Comparison of ENCODE assay signal across 18 cellular contexts in genomic region chr6:7264686-7265384, GRCh38.
"Had no signal": no experiment of that assay in that cellular context is flagged by ENCODE, and none has a peak within 500 bp of the region (broad histone marks: within the 10 kb centered on the region; RNA-seq: fewer than 3 reads in every experiment).

No MANE protein-coding gene starts in this region.

- H3K27me3 ChIP-seq: brain microvascular endothelial cell, esophagus squamous epithelium, suprapubic skin had no signal

- H3K27me3 Mint-ChIP-seq: type B pancreatic cell had no signal

- H3K36me3 ChIP-seq: brain microvascular endothelial cell, esophagus squamous epithelium, lower lobe of right lung, suprapubic skin had no signal

- H3K36me3 Mint-ChIP-seq: mesothelial cell of epicardium, type B pancreatic cell had no signal

- H3K4me3 ChIP-seq: esophagus squamous epithelium, lower lobe of right lung, SK-N-MC, suprapubic skin had no signal

- H3K27ac ChIP-seq: brain microvascular endothelial cell, esophagus squamous epithelium, lower lobe of right lung, SK-N-MC, suprapubic skin had no signal

- H3K27ac Mint-ChIP-seq: activated CD4-positive, alpha-beta T cell treated with anti-CD3 and anti-CD28 coated beads, Interleukin-2, amount 10 ng/mL, durations not matched to agents 7 days and 5 days; activated naive CD8-positive, alpha-beta T cell; mesothelial cell of epicardium; type B pancreatic cell had no signal

- H3K9me3 Mint-ChIP-seq: activated CD4-positive, alpha-beta T cell treated with anti-CD3 and anti-CD28 coated beads, Interleukin-2, amount 10 ng/mL, durations not matched to agents 7 days and 5 days; mesothelial cell of epicardium; type B pancreatic cell had no signal

- FAIRE-seq: endothelial cell of umbilical vein had no signal

- ATAC-seq: lower lobe of right lung had no signal

- DNase-seq: activated CD4-positive, alpha-beta T cell treated with anti-CD3 and anti-CD28 coated beads, Interleukin-2, amount 10 ng/mL, durations not matched to agents 7 days and 5 days; activated gamma-delta T cell; activated T-cell treated with anti-CD3 and anti-CD28 coated beads, Interleukin-2, amount 50 U/mL, for 1 hour; anterior cingulate cortex; brain microvascular endothelial cell; cortex of kidney; effector CD4-positive, alpha-beta T cell; esophagus squamous epithelium; hippocampal formation; lower lobe of right lung; stimulated activated CD4-positive, alpha-beta T cell treated with anti-CD3 and anti-CD28 coated beads, Interleukin-4, amount 100 ng/mL, for 24 hours; stimulated activated naive CD4-positive, alpha-beta T cell treated with Interleukin-2 at 50 U/mL for 16 hours had no signal

- H3K4me3 Mint-ChIP-seq: activated CD4-positive, alpha-beta T cell treated with anti-CD3 and anti-CD28 coated beads, Interleukin-2, amount 10 ng/mL, durations not matched to agents 7 days and 5 days; activated naive CD8-positive, alpha-beta T cell; mesothelial cell of epicardium; type B pancreatic cell had no signal

- H3K9me3 ChIP-seq: esophagus squamous epithelium, lower lobe of right lung, suprapubic skin had no signal
